23 cellular contexts compared by ENCODE assay signal in genomic region chr5:136048966-136049365, GRCh38. TPM values are rescaled to one million over a fixed set of nuclear protein-coding genes. Genes with fewer than 3 reads are reported as not detected.
DNase-seq lines count a peak whose midpoint lies in the region; TF ChIP-seq lines count a peak whose summit lies in the region.
"Had no signal": no experiment of that assay in that cellular context is flagged by ENCODE, and none has a peak within 500 bp of the region (broad histone marks: within the 10 kb centered on the region; RNA-seq: fewer than 3 reads in every experiment).

No MANE protein-coding gene starts in this region.

- H3K4me3 Mint-ChIP-seq in chondrocyte (ENCODE audit: unreplicated experiment) (no peak overlapping the region), immature natural killer cell (no peak overlapping the region)
- H3K4me3 Mint-ChIP-seq: B cell, GM23338, H9 had no signal

- H3K36me3 Mint-ChIP-seq in chondrocyte (ENCODE audit: low read depth) (peaks cover 28% of the 10 kb centered on the region), immature natural killer cell (no peaks in the 10 kb centered on the region)

- H3K4me1 Mint-ChIP-seq in chondrocyte (ENCODE audit: low read depth) (peaks cover 29% of the 10 kb centered on the region), immature natural killer cell (no peaks in the 10 kb centered on the region)
- H3K4me1 Mint-ChIP-seq: B cell, GM23338 had no signal

- H3K27me3 ChIP-seq in ACC112 (ENCODE audit: insufficient read depth, low read length) (no peaks in the 10 kb centered on the region), GM23248 (replicated peaks; ENCODE audit: insufficient read depth) (no peaks in the 10 kb centered on the region), spleen (replicated peaks in 1 of 7) (no peaks in the 10 kb centered on the region)

- H3K9me3 ChIP-seq in GM23248 (ENCODE audit: low read depth): no peaks in the 10 kb centered on the region
- H3K9me3 ChIP-seq in spleen: no peaks in the 10 kb centered on the region

- H3F3A ChIP-seq in GM23248 (ENCODE audit: insufficient read depth): peaks cover 98% of the 10 kb centered on the region

- peak overlapping the region; percentile 48; the same call in 1 of the 2 replicates for H3K27ac ChIP-seq in ACC112 (ENCODE audit: low read depth, low read length)
- peak overlapping the region; percentile 42 for H3K27ac ChIP-seq in GM23248
- H3K27ac ChIP-seq in spleen: no peak overlapping the region

- H3K27ac Mint-ChIP-seq in chondrocyte (ENCODE audit: unreplicated experiment) (no peak overlapping the region), immature natural killer cell (peak overlapping the region in 1 of 6 donors; percentile 38)
- H3K27ac Mint-ChIP-seq: B cell, GM23338 had no signal

- H3K36me3 ChIP-seq in ACC112 (ENCODE audit: insufficient read depth, low read length) (peaks cover 68% of the 10 kb centered on the region), GM23248 (ENCODE audit: low read depth) (peaks cover 83% of the 10 kb centered on the region), spleen (peaks cover 0 to 60% (median 0%) of the 10 kb centered on the region in 6 donors)

- no peak overlapping the region for H3K4me2 ChIP-seq in GM23248 (ENCODE audit: unreplicated experiment)
- H3K4me2 ChIP-seq: GM23338 had no signal

- no peaks in the 10 kb centered on the region for H3K9me2 ChIP-seq in GM23248 (ENCODE audit: insufficient read depth)

- H3K9me3 Mint-ChIP-seq in chondrocyte (ENCODE audit: low read depth) (no peaks in the 10 kb centered on the region), immature natural killer cell (no peaks in the 10 kb centered on the region)
- H3K9me3 Mint-ChIP-seq: GM23338, H9 had no signal

- H3K79me2 ChIP-seq in ACC112 (ENCODE audit: control insufficient read depth, insufficient read depth, low read length, unreplicated experiment): peaks cover 3% of the 10 kb centered on the region
- H3K79me2 ChIP-seq in GM23248 (ENCODE audit: insufficient read depth): peaks cover 11% of the 10 kb centered on the region; the same call in 1 of the 2 replicates

- H2AFZ ChIP-seq in ACC112 (ENCODE audit: low read length, unreplicated experiment) (no peak overlapping the region), GM23248 (no peak overlapping the region)
- H2AFZ ChIP-seq: GM23338 had no signal

- no peak for DNase-seq in GM23248
- DNase-seq in chondrocyte (ENCODE audit: low spot score): peak; percentile 39
- DNase-seq in spleen: peak; percentile 59
- no peak for DNase-seq in activated naive CD4-positive, alpha-beta T cell treated with anti-CD3 and anti-CD28 coated beads, Interleukin-2, amount 50 U/mL, for 16 hours
- no peak for DNase-seq in NCI-H2107 treated with DMSO at 0.1 percent for 48 hours (lab: John Stamatoyannopoulos, UW; ENCODE audit: unreplicated experiment)
- DNase-seq in immature natural killer cell: no peak
- DNase-seq: Calu3; DMS153; H9; Kasumi-1; MV-4-11; NCI-H1105; NCI-H1436 treated with DMSO at 0.1 percent for 48 hours; NCI-H187 treated with DMSO at 0.1 percent for 48 hours; NCI-H524; NCI-H82; NK-92 treated with Interleukin-12 subunit alpha and Interleukin-12 subunit beta, amount 100 ng/mL, for 24 hours; PC-3; SHP77 had no signal

- no peak for TF ChIP-seq CTCF in chondrocyte (IDR thresholded peaks at IDR 0.05)
- TF ChIP-seq CTCF in spleen (IDR thresholded peaks at IDR 0.05 in 8 of 11, conservative IDR thresholded peaks at IDR 0.05 in 3 of 11): no peak

- in situ Hi-C loops in GM23248 (cut with MboI): no loop called here

- intact Hi-C loops in spleen (cut with DNase I; ENCODE audit: low total_unique reads): no loop called here

- H3K27me3 Mint-ChIP-seq in chondrocyte (ENCODE audit: low read depth): no peaks in the 10 kb centered on the region
- H3K27me3 Mint-ChIP-seq in immature natural killer cell (ENCODE audit: low read depth in 3 of 3): peaks cover 0 to 1% (median 1%) of the 10 kb centered on the region in 3 donors

- no peak for TF ChIP-seq POLR2A in spleen (IDR thresholded peaks at IDR 0.05)

- no peaks in the 10 kb centered on the region for H4K20me1 ChIP-seq in GM23248 (ENCODE audit: insufficient read depth)

- no peak overlapping the region for H3K9ac ChIP-seq in GM23248

- H3K4me1 ChIP-seq in ACC112 (ENCODE audit: control insufficient read depth, insufficient read depth, low read length, unreplicated experiment): peaks cover 45% of the 10 kb centered on the region
- H3K4me1 ChIP-seq in GM23248 (ENCODE audit: insufficient read depth): peaks cover 19% of the 10 kb centered on the region
- H3K4me1 ChIP-seq in spleen: peaks cover 0 to 33% (median 12%) of the 10 kb centered on the region in 6 donors

- H3K4me3 ChIP-seq in ACC112 (ENCODE audit: low read depth, low read length) (no peak overlapping the region), GM23248 (no peak overlapping the region), spleen (no peak overlapping the region)
- H3K4me3 ChIP-seq: GM23338, K562 had no signal

- 95 to 100% methylated on average over 6 of the region's 6 CpGs for WGBS in GM23248 (ENCODE audit: low coverage in 1 of 2, low lambda C conversion rate in 2 of 2, missing lambda C conversion rate in 2 of 2), 2 experiments
- 80 to 91% (median 87%) methylated on average over 6 of the region's 6 CpGs for WGBS in spleen, 5 donors

RNA-seq across cellular contexts. Expression of gene TGFBI, which starts 20.2 kb away (rescaled TPM):
- 7,109 and 7,351 TPM in 2 replicates for total RNA-seq in GM23248 (2014; rRNA removed; shearing (Covaris generic))
- polyA plus RNA-seq in GM23248 (2016; fragmentation: Nextera tagmentation; extraction: Ambion mirVana) (7,159 and 7,358 TPM in 2 replicates), spleen (10 to 100 TPM; 31.0 to 59.5 (median 56.9) TPM), immature natural killer cell (10 to 100 TPM in 2 of 3 donors, 1 to 10 TPM in 1; 2.2 to 13.3 (median 10.9) TPM)
- total RNA-seq in chondrocyte (491 to 631 TPM (median 620 TPM) in 3 replicates), spleen (100 to 1,000 TPM; 126 to 214 (median 157) TPM)

Comparison
In these comparisons a context has a peak if more than half of its experiments do, and no peak if none do; other contexts are left out.
1. H3K27ac ChIP-seq: peak in ACC112 (single experiment) and GM23248 (single experiment); none in spleen (0 of 8).
2. DNase-seq: peak in chondrocyte (single experiment) and spleen (single experiment); none in GM23248 (single experiment), activated naive CD4-positive, alpha-beta T cell treated with anti-CD3 and anti-CD28 coated beads, Interleukin-2, amount 50 U/mL, for 16 hours (single experiment), NCI-H2107 treated with DMSO at 0.1 percent for 48 hours (single experiment) and immature natural killer cell (0 of 3).
3. RNA of gene TGFBI, which starts 20.2 kb away (total RNA-seq): 7,109 to 7,351 TPM in GM23248; 491 to 631 TPM in chondrocyte and 126 to 214 TPM in spleen; every median in the first group is over 10 times any median in the second.